8 cellular contexts compared by ENCODE assay signal in the genomic region with DNA sequence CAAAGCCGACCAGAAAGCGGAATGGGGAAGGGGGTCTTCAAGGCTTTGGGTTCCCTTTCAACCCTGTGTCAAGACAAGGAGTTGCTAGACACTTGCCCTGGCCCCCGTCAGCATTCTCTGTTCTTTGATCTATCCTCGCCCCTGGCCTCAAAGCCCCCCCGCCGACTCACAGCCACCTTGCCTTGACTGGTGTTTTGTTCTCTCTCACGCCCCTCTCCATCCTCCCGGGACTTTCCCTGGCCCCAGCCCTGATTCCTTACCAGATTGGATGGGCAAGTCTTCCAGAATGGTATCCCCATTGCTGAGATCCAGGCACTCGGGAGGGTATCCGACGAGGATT. TPM values are rescaled to one million over a fixed set of nuclear protein-coding genes. Genes with fewer than 3 reads are reported as not detected.
DNase-seq lines count a peak whose midpoint lies in the region; ATAC-seq and TF ChIP-seq lines count a peak whose summit lies in the region.

No MANE protein-coding gene starts in this region.

- H3K4me2 ChIP-seq in DND-41 (ENCODE audit: insufficient read depth, low read length): peak overlapping the region; percentile 69

- DNase-seq in DND-41: peak; percentile 31
- DNase-seq in NB4 (ENCODE audit: low read depth): no peak
- DNase-seq in central memory CD8-positive, alpha-beta T cell (ENCODE audit: low spot score in 2 of 2): no peak
- DNase-seq in AG08396 (ENCODE audit: low spot score): no peak

- H3K4me3 Mint-ChIP-seq in central memory CD8-positive, alpha-beta T cell: peak overlapping the region; percentile 100

- peak overlapping the region; percentile 84 for H2AFZ ChIP-seq in DND-41 (ENCODE audit: low read depth, low read length)

- peak; percentile 8; the same call in 2 of the 3 replicates for ATAC-seq in DND-41 (ENCODE audit: insufficient read depth, low read depth)
- no peak for ATAC-seq in central memory CD8-positive, alpha-beta T cell (replicated peaks; ENCODE audit: extremely low read depth, poor library complexity, severe bottlenecking)
- no peak for ATAC-seq in GM19467 (IDR thresholded peaks at IDR 0.05; ENCODE audit: unreplicated experiment)
- no peak for ATAC-seq in HG03108 (IDR thresholded peaks at IDR 0.05; ENCODE audit: unreplicated experiment)
- ATAC-seq in GM18867 (IDR thresholded peaks at IDR 0.05; ENCODE audit: unreplicated experiment): no peak

- H3K36me3 ChIP-seq in DND-41 (ENCODE audit: insufficient read depth, low read length): peaks cover 17% of the 10 kb centered on the region

- H3K9me3 Mint-ChIP-seq in central memory CD8-positive, alpha-beta T cell: no peaks in the 10 kb centered on the region

- H3K4me1 Mint-ChIP-seq in central memory CD8-positive, alpha-beta T cell: peaks cover 58% of the 10 kb centered on the region

- no peak for TF ChIP-seq POLR2A in NB4 (IDR thresholded peaks at IDR 0.05; ENCODE audit: extremely low read depth, insufficient read length)

- H3K9me3 ChIP-seq in DND-41 (ENCODE audit: insufficient read depth, low read length, severe bottlenecking) (no peaks in the 10 kb centered on the region), mononuclear cell (ENCODE audit: low read depth, low read length) (no peaks in the 10 kb centered on the region)

- H3K27ac Mint-ChIP-seq in central memory CD8-positive, alpha-beta T cell (ENCODE audit: low read depth): peak overlapping the region; percentile 98

- peak overlapping the region; percentile 67 for H3K27ac ChIP-seq in DND-41 (ENCODE audit: low read length)

- no peaks in the 10 kb centered on the region for H3K27me3 Mint-ChIP-seq in central memory CD8-positive, alpha-beta T cell

- H3K27me3 ChIP-seq in DND-41 (ENCODE audit: insufficient read depth, low read length, poor library complexity) (peaks cover 9% of the 10 kb centered on the region), mononuclear cell (ENCODE audit: insufficient read depth, low read length) (no peaks in the 10 kb centered on the region)

- peaks cover 9% of the 10 kb centered on the region for H4K20me1 ChIP-seq in DND-41 (ENCODE audit: insufficient read depth, low read length)

- TF ChIP-seq CTCF in DND-41 (IDR thresholded peaks at IDR 0.05; ENCODE audit: borderline replicate concordance, extremely low read depth, low read length, poor library complexity, severe bottlenecking) (no peak), NB4 (IDR thresholded peaks at IDR 0.05; ENCODE audit: low read depth, low read length) (no peak)

- H3K79me2 ChIP-seq in DND-41 (ENCODE audit: insufficient read depth, low read length): peaks cover 24% of the 10 kb centered on the region

- H3K4me3 ChIP-seq in DND-41 (ENCODE audit: low read depth in 1 of 2, low read length in 2 of 2) (peak overlapping the region; percentile 72 to 88), NB4 (ENCODE audit: low read depth, low read length) (peak overlapping the region; percentile 92), mononuclear cell (ENCODE audit: low read length) (peak overlapping the region; percentile 77)

- peak overlapping the region; percentile 75 for H3K9ac ChIP-seq in DND-41 (ENCODE audit: low read depth, low read length)

- H3K36me3 Mint-ChIP-seq in central memory CD8-positive, alpha-beta T cell (ENCODE audit: insufficient read depth): peaks cover 29% of the 10 kb centered on the region

- peaks cover 47% of the 10 kb centered on the region for H3K4me1 ChIP-seq in DND-41 (ENCODE audit: insufficient read depth, low read length)
- H3K4me1 ChIP-seq in mononuclear cell (ENCODE audit: insufficient read depth, low read length): peaks cover 46% of the 10 kb centered on the region

RNA-seq across cellular contexts. Expression of a gene that starts 0.6 kb away (rescaled TPM):
- 44.5 TPM for total RNA-seq in mononuclear cell

RNA-seq across cellular contexts. Expression of a gene that starts 2.7 kb away (rescaled TPM):
- total RNA-seq in mononuclear cell: 5.1 TPM

RNA-seq across cellular contexts. Expression of a gene that starts 17.8 kb away (rescaled TPM):
- total RNA-seq in mononuclear cell: 0.63 TPM

RNA-seq across cellular contexts. Expression of a gene that starts 38.3 kb away (rescaled TPM):
- total RNA-seq in mononuclear cell: 0.84 TPM

RNA-seq across cellular contexts. Expression of a gene that starts 53.6 kb away (rescaled TPM):
- total RNA-seq in mononuclear cell: 0.10 TPM
